14 cellular contexts compared by ENCODE assay signal in the genomic region with DNA sequence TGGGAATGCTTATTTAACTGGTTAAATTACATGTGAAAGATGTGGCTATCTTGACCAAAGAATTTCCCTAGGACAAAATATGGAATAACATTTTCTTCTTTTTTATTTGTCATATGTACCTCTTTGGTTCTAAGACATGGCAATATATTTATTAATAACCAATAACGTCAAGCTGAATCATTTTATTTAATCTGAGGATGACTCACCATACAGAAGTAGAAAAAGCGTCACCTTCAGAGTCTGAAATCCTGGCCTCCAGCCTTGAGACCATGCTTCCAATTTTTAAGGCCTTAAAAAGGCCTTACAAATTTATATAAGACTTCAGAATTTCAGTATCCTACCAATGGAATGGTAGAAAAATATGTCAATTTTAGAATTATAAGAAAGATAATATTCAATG.
DNase-seq lines count a peak whose midpoint lies in the region; ATAC-seq, FAIRE-seq and TF ChIP-seq lines count a peak whose summit lies in the region.
"Had no signal": no experiment of that assay in that cellular context is flagged by ENCODE, and none has a peak within 500 bp of the region (broad histone marks: within the 10 kb centered on the region; RNA-seq: fewer than 3 reads in every experiment).

No MANE protein-coding gene starts in this region.

- ATAC-seq in HCT116: no peak

- CTCF ChIA-PET in HCT116 (lab: Charles Lee): no interaction called here
- CTCF ChIA-PET in RWPE1 (lab: Yijun Ruan, JAX): interaction anchor here (0.6 to 0.7 kb wide), 3 partner anchors 8 to 115 kb away, joined by 3 to 4 read pairs (median 3); no protein-coding TSS in a partner anchor
- CTCF ChIA-PET in activated CD4-positive, alpha-beta memory T cell treated with anti-CD3 and anti-CD28 coated beads, Interleukin-2, amount 10 ng/mL, durations not matched to agents 7 days and 5 days (lab: Charles Lee): no interaction called here

- H3K9me3 Mint-ChIP-seq in activated CD4-positive, alpha-beta memory T cell treated with anti-CD3 and anti-CD28 coated beads, Interleukin-2, amount 10 ng/mL, durations not matched to agents 7 days and 5 days: peaks cover 14% of the 10 kb centered on the region

- no peak overlapping the region for H3K27ac Mint-ChIP-seq in activated CD4-positive, alpha-beta memory T cell treated with anti-CD3 and anti-CD28 coated beads, Interleukin-2, amount 10 ng/mL, durations not matched to agents 7 days and 5 days
- H3K27ac Mint-ChIP-seq: CD4-positive, CD25-positive, alpha-beta regulatory T cell; IgD-negative memory B cell had no signal

- no peaks in the 10 kb centered on the region for H3K9me3 ChIP-seq in HCT116 (ENCODE audit: control insufficient read depth in 1 of 2, insufficient read depth in 1 of 2, low read depth in 1 of 2, low read length in 2 of 2)
- no peaks in the 10 kb centered on the region for H3K9me3 ChIP-seq in neural cell (ENCODE audit: low read length)
- H3K9me3 ChIP-seq in esophagus muscularis mucosa: no peaks in the 10 kb centered on the region
- H3K9me3 ChIP-seq: BLaER1 treated with 17β-estradiol and CSF1 and Interleukin-3, amounts not matched to agents 10 nM and 100 nM had no signal

- no peaks in the 10 kb centered on the region for H3K4me1 Mint-ChIP-seq in activated CD4-positive, alpha-beta memory T cell treated with anti-CD3 and anti-CD28 coated beads, Interleukin-2, amount 10 ng/mL, durations not matched to agents 7 days and 5 days
- H3K4me1 Mint-ChIP-seq: CD4-positive, CD25-positive, alpha-beta regulatory T cell; IgD-negative memory B cell had no signal

- TF ChIP-seq CTCF in HCT116 (IDR thresholded peaks at IDR 0.05 in 2 of 3, conservative IDR thresholded peaks at IDR 0.05 in 1 of 3; ENCODE audit: borderline replicate concordance in 1 of 3, insufficient read depth in 1 of 3, low read depth in 2 of 3, low read length in 2 of 3): no peak
- TF ChIP-seq CTCF in RWPE1 (conservative IDR thresholded peaks at IDR 0.05; ENCODE audit: low read depth): no peak
- no peak for TF ChIP-seq CTCF in bronchial epithelial cell (IDR thresholded peaks at IDR 0.05; ENCODE audit: insufficient read depth, low read length, severe bottlenecking)
- TF ChIP-seq CTCF in neural cell (IDR thresholded peaks at IDR 0.05; ENCODE audit: poor library complexity, severe bottlenecking): no peak
- TF ChIP-seq CTCF in esophagus muscularis mucosa (IDR thresholded peaks at IDR 0.05): no peak

- H3K27ac ChIP-seq in HCT116 (ENCODE audit: low read depth, low read length): no peak overlapping the region
- H3K27ac ChIP-seq in RWPE1: no peak overlapping the region
- H3K27ac ChIP-seq in neural cell (ENCODE audit: low read length): peak overlapping the region; percentile 40
- H3K27ac ChIP-seq in esophagus muscularis mucosa (replicated peaks in 1 of 4): no peak overlapping the region
- H3K27ac ChIP-seq: BLaER1 treated with 17β-estradiol and CSF1 and Interleukin-3, amounts not matched to agents 10 nM and 100 nM; GM23248 had no signal

- H3K27me3 ChIP-seq in HCT116 (ENCODE audit: insufficient read depth, low read length) (no peaks in the 10 kb centered on the region), bronchial epithelial cell (ENCODE audit: control insufficient read depth, insufficient read depth, low read length) (no peaks in the 10 kb centered on the region), neural cell (ENCODE audit: insufficient read depth, low read depth, low read length) (no peaks in the 10 kb centered on the region), esophagus muscularis mucosa (no peaks in the 10 kb centered on the region)
- H3K27me3 ChIP-seq: BLaER1 treated with 17β-estradiol and CSF1 and Interleukin-3, amounts not matched to agents 10 nM and 100 nM had no signal

- H3K27me3 Mint-ChIP-seq in activated CD4-positive, alpha-beta memory T cell treated with anti-CD3 and anti-CD28 coated beads, Interleukin-2, amount 10 ng/mL, durations not matched to agents 7 days and 5 days: no peaks in the 10 kb centered on the region
- H3K27me3 Mint-ChIP-seq: CD4-positive, CD25-positive, alpha-beta regulatory T cell; IgD-negative memory B cell had no signal

- H2AFZ ChIP-seq in HCT116 (ENCODE audit: low read depth, low read length, poor library complexity, severe bottlenecking): peak overlapping the region; percentile 36
- H2AFZ ChIP-seq in neural cell (ENCODE audit: low read depth, low read length): no peak overlapping the region
- H2AFZ ChIP-seq: GM23248 had no signal

- no peaks in the 10 kb centered on the region for H3F3A ChIP-seq in neural cell (ENCODE audit: insufficient read depth, low read length, poor library complexity, severe bottlenecking)

- BruUV-seq in HCT116 (replicated peaks; lab: Mats Ljungman, UMichigan): no TSS peak

- intact Hi-C loops in HCT116 (cut with micrococcal nuclease) (no loop called here), esophagus muscularis mucosa (cut with DNase I) (no loop called here)

- H3K79me2 ChIP-seq in HCT116 (ENCODE audit: insufficient read depth, low read length): no peaks in the 10 kb centered on the region
- no peaks in the 10 kb centered on the region for H3K79me2 ChIP-seq in neural cell (replicated peaks; ENCODE audit: insufficient read depth, low read length)

- H3K4me3 Mint-ChIP-seq in activated CD4-positive, alpha-beta memory T cell treated with anti-CD3 and anti-CD28 coated beads, Interleukin-2, amount 10 ng/mL, durations not matched to agents 7 days and 5 days: no peak overlapping the region
- H3K4me3 Mint-ChIP-seq: CD4-positive, CD25-positive, alpha-beta regulatory T cell; IgD-negative memory B cell had no signal

- TF ChIP-seq RAD21 in HCT116 (IDR thresholded peaks at IDR 0.05; ENCODE audit: low read depth): no peak
- TF ChIP-seq RAD21 in neural cell (conservative IDR thresholded peaks at IDR 0.05): no peak

- H4K20me1 ChIP-seq in HCT116 (ENCODE audit: insufficient read depth) (no peaks in the 10 kb centered on the region), neural cell (ENCODE audit: insufficient read depth) (no peaks in the 10 kb centered on the region)
- H4K20me1 ChIP-seq: BLaER1 treated with 17β-estradiol and CSF1 and Interleukin-3, amounts not matched to agents 10 nM and 100 nM had no signal

- TF ChIP-seq POLR2A in HCT116 (IDR thresholded peaks at IDR 0.05; ENCODE audit: borderline replicate concordance, extremely low read depth, insufficient read depth, insufficient read length) (no peak), esophagus muscularis mucosa (IDR thresholded peaks at IDR 0.05; ENCODE audit: low read depth) (no peak)

- TF ChIP-seq EP300 in neural cell (conservative IDR thresholded peaks at IDR 0.05; ENCODE audit: poor library complexity, severe bottlenecking) (no peak), esophagus muscularis mucosa (IDR thresholded peaks at IDR 0.05) (no peak)

- H3K4me3 ChIP-seq in HCT116 (replicated peaks in 1 of 2; ENCODE audit: low read depth in 1 of 2, low read length in 2 of 2) (no peak overlapping the region), bronchial epithelial cell (ENCODE audit: low read depth, low read length) (no peak overlapping the region), neural cell (ENCODE audit: low read length) (no peak overlapping the region), esophagus muscularis mucosa (no peak overlapping the region)
- H3K4me3 ChIP-seq: BLaER1 treated with 17β-estradiol and CSF1 and Interleukin-3, amounts not matched to agents 10 nM and 100 nM; GM23248 had no signal

- RAD21 ChIA-PET in HCT116 (lab: Charles Lee; ENCODE audit: low non-redundant PET in 1 of 2, low total read pairs in 2 of 2, uncharacterized antibody in 2 of 2, unreplicated experiment in 2 of 2): no interaction called here

- H3K36me3 ChIP-seq in HCT116 (ENCODE audit: control insufficient read depth in 1 of 2, insufficient read depth in 2 of 2, low read length in 2 of 2) (no peaks in the 10 kb centered on the region), bronchial epithelial cell (ENCODE audit: control insufficient read depth, insufficient read depth, low read length) (no peaks in the 10 kb centered on the region), neural cell (ENCODE audit: insufficient read depth, low read length) (no peaks in the 10 kb centered on the region), esophagus muscularis mucosa (no peaks in the 10 kb centered on the region)
- H3K36me3 ChIP-seq: BLaER1 treated with 17β-estradiol and CSF1 and Interleukin-3, amounts not matched to agents 10 nM and 100 nM had no signal

- H3K4me2 ChIP-seq in HCT116 (ENCODE audit: low read length) (no peak overlapping the region), neural cell (ENCODE audit: low read length) (peak overlapping the region; percentile 10)
- H3K4me2 ChIP-seq: BLaER1 treated with 17β-estradiol and CSF1 and Interleukin-3, amounts not matched to agents 10 nM and 100 nM had no signal

- no peak for FAIRE-seq in bronchial epithelial cell (lab: Jason Lieb, UNC)
- FAIRE-seq: H54 had no signal

- DNase-seq in HCT116 (ENCODE audit: low read depth, low spot score) (no peak), RWPE1 (ENCODE audit: low spot score) (peak; percentile 30), bronchial epithelial cell (ENCODE audit: low read depth) (peak; percentile 89), esophagus muscularis mucosa (ENCODE audit: extremely low spot score) (no peak), hippocampal formation (lab: John Stamatoyannopoulos, UW) (no peak), mucosa of gallbladder (ENCODE audit: low spot score) (no peak)
- DNase-seq in activated CD4-positive, alpha-beta memory T cell treated with anti-CD3 and anti-CD28 coated beads, Interleukin-2, amount 10 ng/mL, durations not matched to agents 7 days and 5 days: no peak
- DNase-seq: ACHN; CD4-positive, CD25-positive, alpha-beta regulatory T cell; GM23248 had no signal

- no peak overlapping the region for H3K9ac ChIP-seq in HCT116 (ENCODE audit: low read length)
- H3K9ac ChIP-seq in neural cell (ENCODE audit: low read length): no peak overlapping the region
- H3K9ac ChIP-seq: BLaER1 treated with 17β-estradiol and CSF1 and Interleukin-3, amounts not matched to agents 10 nM and 100 nM; GM23248 had no signal

- POLR2A ChIA-PET in HCT116 (lab: Charles Lee): no interaction called here
- POLR2A ChIA-PET in RWPE1 (lab: Yijun Ruan, JAX; ENCODE audit: low non-redundant PET): no interaction called here
- POLR2A ChIA-PET in activated CD4-positive, alpha-beta memory T cell treated with anti-CD3 and anti-CD28 coated beads, Interleukin-2, amount 10 ng/mL, durations not matched to agents 7 days and 5 days (lab: Charles Lee): no interaction called here

- H3K9me2 ChIP-seq in HCT116 (ENCODE audit: insufficient read depth) (no peaks in the 10 kb centered on the region), neural cell (ENCODE audit: insufficient read depth, low read length) (no peaks in the 10 kb centered on the region)

- 85% methylated on average over 2 of the region's 2 CpGs for WGBS in esophagus muscularis mucosa

- H3K4me1 ChIP-seq in HCT116 (ENCODE audit: control insufficient read depth in 1 of 2, insufficient read depth in 2 of 2, low read length in 2 of 2) (peaks cover 0 to 11% of the 10 kb centered on the region in 2 experiments; a peak in 2 of 4 replicates), esophagus muscularis mucosa (no peaks in the 10 kb centered on the region)

- H3K36me3 Mint-ChIP-seq in activated CD4-positive, alpha-beta memory T cell treated with anti-CD3 and anti-CD28 coated beads, Interleukin-2, amount 10 ng/mL, durations not matched to agents 7 days and 5 days (ENCODE audit: low read depth): no peaks in the 10 kb centered on the region
- H3K36me3 Mint-ChIP-seq: CD4-positive, CD25-positive, alpha-beta regulatory T cell; IgD-negative memory B cell had no signal

Comparison
In these comparisons a context has a peak if more than half of its experiments do, and no peak if none do; other contexts are left out.
1. DNase-seq: peak in RWPE1 (single experiment) and bronchial epithelial cell (single experiment); none in HCT116 (single experiment), esophagus muscularis mucosa (single experiment), hippocampal formation (0 of 2), activated CD4-positive, alpha-beta memory T cell treated with anti-CD3 and anti-CD28 coated beads, Interleukin-2, amount 10 ng/mL, durations not matched to agents 7 days and 5 days (single experiment) and mucosa of gallbladder (single experiment).